ENCODE assay signal across 27 cellular contexts in the genomic region with DNA sequence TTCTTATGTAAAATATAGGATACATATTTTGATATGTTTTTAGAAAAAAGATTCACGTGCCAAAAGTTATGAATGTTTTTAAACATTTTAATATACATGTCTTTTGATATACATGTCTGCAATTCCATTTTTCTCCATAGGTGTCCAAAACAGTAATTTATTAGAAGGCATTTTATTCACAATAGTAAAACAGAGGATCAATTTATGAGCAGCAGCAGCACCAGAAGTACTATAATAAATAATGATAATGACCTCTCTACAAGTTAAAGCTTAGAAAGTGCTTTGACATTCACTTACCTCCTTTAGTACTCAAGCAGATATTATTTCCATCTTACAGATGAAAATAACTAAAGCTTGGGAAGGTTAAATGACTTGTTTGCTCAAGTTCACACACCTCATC.
"Had no signal": no experiment of that assay in that cellular context is flagged by ENCODE, and none has a peak within 500 bp of the region (broad histone marks: within the 10 kb centered on the region; RNA-seq: fewer than 3 reads in every experiment).

No MANE protein-coding gene starts in this region.

- DNase-seq: activated CD4-positive, alpha-beta memory T cell treated with anti-CD3 and anti-CD28 coated beads, Interleukin-2, amount 10 ng/mL, durations not matched to agents 7 days and 5 days; activated CD4-positive, alpha-beta T cell treated with anti-CD3 and anti-CD28 coated beads for 36 hours; activated CD4-positive, CD25-positive, alpha-beta regulatory T cell; activated CD4-positive, CD25-positive, alpha-beta regulatory T cell treated with anti-CD3 and anti-CD28 coated beads, Interleukin-2, amount 50 U/mL, for 72 hours; activated CD8-positive, alpha-beta memory T cell treated with anti-CD3 and anti-CD28 coated beads, Interleukin-2, amount 50 U/mL, for 48 hours; activated gamma-delta T cell; activated naive CD4-positive, alpha-beta T cell; activated naive CD4-positive, alpha-beta T cell treated with anti-CD3 and anti-CD28 coated beads, Interleukin-2, amount 10 ng/mL, durations not matched to agents 7 days and 5 days; activated naive CD8-positive, alpha-beta T cell treated with anti-CD3 and anti-CD28 coated beads, Interleukin-2, amount 10 ng/mL, durations not matched to agents 7 days and 5 days; activated T-cell treated with anti-CD3 and anti-CD28 coated beads for 4 hours; activated T-cell treated with anti-CD3 and anti-CD28 coated beads, Interleukin-2, amount 50 U/mL, for 24 hours; activated T-cell treated with anti-CD3 and anti-CD28 coated beads, Interleukin-2, amount 50 U/mL, for 72 hours; dorsolateral prefrontal cortex; effector memory CD4-positive, alpha-beta T cell; endodermal cell; foreskin keratinocyte; gastrocnemius medialis; heart right ventricle; T-helper 1 cell; T-helper 17 cell; T1000 had no signal

- H3K4me1 Mint-ChIP-seq: activated CD4-positive, alpha-beta memory T cell treated with anti-CD3 and anti-CD28 coated beads, Interleukin-2, amount 10 ng/mL, durations not matched to agents 7 days and 5 days; activated CD4-positive, alpha-beta T cell treated with anti-CD3 and anti-CD28 coated beads for 36 hours; activated CD4-positive, alpha-beta T cell treated with anti-CD3 and anti-CD28 coated beads, Interleukin-2, amount 10 ng/mL, durations not matched to agents 24 days and 14 days; activated naive CD4-positive, alpha-beta T cell treated with anti-CD3 and anti-CD28 coated beads, Interleukin-2, amount 10 ng/mL, durations not matched to agents 7 days and 5 days; activated naive CD8-positive, alpha-beta T cell treated with anti-CD3 and anti-CD28 coated beads, Interleukin-2, amount 10 ng/mL, durations not matched to agents 7 days and 5 days; central memory CD8-positive, alpha-beta T cell; T-helper 17 cell had no signal

- H3K9me3 Mint-ChIP-seq: activated CD4-positive, alpha-beta memory T cell treated with anti-CD3 and anti-CD28 coated beads, Interleukin-2, amount 10 ng/mL, durations not matched to agents 7 days and 5 days; activated CD4-positive, alpha-beta T cell treated with anti-CD3 and anti-CD28 coated beads, Interleukin-2, amount 10 ng/mL, durations not matched to agents 24 days and 14 days; activated naive CD4-positive, alpha-beta T cell treated with anti-CD3 and anti-CD28 coated beads, Interleukin-2, amount 10 ng/mL, durations not matched to agents 7 days and 5 days; activated naive CD4-positive, alpha-beta T cell treated with anti-CD3 and anti-CD28 coated beads, Interleukin-2, amount 50 U/mL, for 72 hours; activated naive CD8-positive, alpha-beta T cell treated with anti-CD3 and anti-CD28 coated beads, Interleukin-2, amount 10 ng/mL, durations not matched to agents 7 days and 5 days; activated T-cell treated with anti-CD3 and anti-CD28 coated beads, Interleukin-2, amount 50 U/mL, for 24 hours; activated T-cell treated with anti-CD3 and anti-CD28 coated beads, Interleukin-2, amount 50 U/mL, for 72 hours; central memory CD8-positive, alpha-beta T cell; dendritic cell treated with granulocyte-macrophage colony-stimulating factor and Interleukin-4, amounts not matched to agents 40 ng/mL and 50 ng/mL, for 4 days; endodermal cell; T-helper 2 cell treated with Interferon-gamma antibody and Interleukin-4, amounts not matched to agents 5 μg/mL and 100 μg/mL, for 36 hours had no signal

- ATAC-seq: activated CD4-positive, alpha-beta T cell treated with anti-CD3 and anti-CD28 coated beads for 36 hours; activated naive CD4-positive, alpha-beta T cell treated with anti-CD3 and anti-CD28 coated beads, Interleukin-2, amount 50 U/mL, for 72 hours; activated T-cell treated with anti-CD3 and anti-CD28 coated beads, Interleukin-2, amount 50 U/mL, for 72 hours; foreskin keratinocyte; gastrocnemius medialis; heart right ventricle; T-helper 17 cell had no signal

- H3K4me3 Mint-ChIP-seq: activated CD4-positive, alpha-beta memory T cell treated with anti-CD3 and anti-CD28 coated beads, Interleukin-2, amount 10 ng/mL, durations not matched to agents 7 days and 5 days; activated CD4-positive, alpha-beta T cell treated with anti-CD3 and anti-CD28 coated beads for 36 hours; activated CD4-positive, alpha-beta T cell treated with anti-CD3 and anti-CD28 coated beads, Interleukin-2, amount 10 ng/mL, durations not matched to agents 24 days and 14 days; activated naive CD4-positive, alpha-beta T cell treated with anti-CD3 and anti-CD28 coated beads, Interleukin-2, amount 10 ng/mL, durations not matched to agents 7 days and 5 days; activated naive CD8-positive, alpha-beta T cell treated with anti-CD3 and anti-CD28 coated beads, Interleukin-2, amount 10 ng/mL, durations not matched to agents 7 days and 5 days; activated T-cell treated with anti-CD3 and anti-CD28 coated beads, Interleukin-2, amount 50 U/mL, for 24 hours; activated T-cell treated with anti-CD3 and anti-CD28 coated beads, Interleukin-2, amount 50 U/mL, for 72 hours; brain; central memory CD8-positive, alpha-beta T cell; dendritic cell treated with granulocyte-macrophage colony-stimulating factor and Interleukin-4, amounts not matched to agents 40 ng/mL and 50 ng/mL, for 4 days; endodermal cell; T-helper 17 cell; T-helper 2 cell treated with Interferon-gamma antibody and Interleukin-4, amounts not matched to agents 5 μg/mL and 100 μg/mL, for 36 hours had no signal

- H3K27ac Mint-ChIP-seq: activated CD4-positive, alpha-beta memory T cell treated with anti-CD3 and anti-CD28 coated beads, Interleukin-2, amount 10 ng/mL, durations not matched to agents 7 days and 5 days; activated CD4-positive, alpha-beta T cell treated with anti-CD3 and anti-CD28 coated beads for 36 hours; activated CD4-positive, alpha-beta T cell treated with anti-CD3 and anti-CD28 coated beads, Interleukin-2, amount 10 ng/mL, durations not matched to agents 24 days and 14 days; activated naive CD4-positive, alpha-beta T cell treated with anti-CD3 and anti-CD28 coated beads, Interleukin-2, amount 10 ng/mL, durations not matched to agents 7 days and 5 days; activated naive CD8-positive, alpha-beta T cell treated with anti-CD3 and anti-CD28 coated beads, Interleukin-2, amount 10 ng/mL, durations not matched to agents 7 days and 5 days; activated T-cell treated with anti-CD3 and anti-CD28 coated beads, Interleukin-2, amount 50 U/mL, for 24 hours; activated T-cell treated with anti-CD3 and anti-CD28 coated beads, Interleukin-2, amount 50 U/mL, for 72 hours; brain; dendritic cell treated with granulocyte-macrophage colony-stimulating factor and Interleukin-4, amounts not matched to agents 40 ng/mL and 50 ng/mL, for 4 days; endodermal cell; T-helper 17 cell; T-helper 2 cell treated with Interferon-gamma antibody and Interleukin-4, amounts not matched to agents 5 μg/mL and 100 μg/mL, for 36 hours had no signal

- H3K36me3 Mint-ChIP-seq: activated naive CD4-positive, alpha-beta T cell treated with anti-CD3 and anti-CD28 coated beads, Interleukin-2, amount 10 ng/mL, durations not matched to agents 7 days and 5 days; activated naive CD4-positive, alpha-beta T cell treated with anti-CD3 and anti-CD28 coated beads, Interleukin-2, amount 50 U/mL, for 72 hours; activated naive CD8-positive, alpha-beta T cell treated with anti-CD3 and anti-CD28 coated beads, Interleukin-2, amount 10 ng/mL, durations not matched to agents 7 days and 5 days; brain had no signal

- H3K27me3 Mint-ChIP-seq: dendritic cell treated with granulocyte-macrophage colony-stimulating factor and Interleukin-4, amounts not matched to agents 40 ng/mL and 50 ng/mL, for 4 days had no signal
